Comparison of ENCODE assay signal across 8 cellular contexts in genomic region chr2:96556441-96557330, GRCh38. TPM values are rescaled to one million over a fixed set of nuclear protein-coding genes. Genes with fewer than 3 reads are reported as not detected.
DNase-seq lines count a peak whose midpoint lies in the region; ATAC-seq and TF ChIP-seq lines count a peak whose summit lies in the region.
"Had no signal": no experiment of that assay in that cellular context is flagged by ENCODE, and none has a peak within 500 bp of the region (broad histone marks: within the 10 kb centered on the region; RNA-seq: fewer than 3 reads in every experiment).

No MANE protein-coding gene starts in this region.

- DNase-seq in HT-29 (ENCODE audit: low spot score): peak; percentile 89
- DNase-seq in fibroblast of lung (ENCODE audit: low read depth in 2 of 2): peak; percentile 57 to 94
- DNase-seq in stimulated activated effector memory CD8-positive, alpha-beta T cell treated with anti-CD3 and anti-CD28 coated beads, Interleukin-12 subunit alpha, Interleukin-12 subunit beta, amount 100 ng/mL, for 72 hours (ENCODE audit: low spot score in 2 of 2): peak in 1 of 2 donors; percentile 83
- DNase-seq in inferior parietal cortex (ENCODE audit: extremely low spot score): no peak
- DNase-seq in vagina (ENCODE audit: extremely low spot score in 2 of 2): no peak
- no peak for DNase-seq in neural progenitor cell (ENCODE audit: low spot score)

- TF ChIP-seq POLR2A in vagina (IDR thresholded peaks at IDR 0.05): no peak

- no peak overlapping the region for H2AFZ ChIP-seq in fibroblast of lung (ENCODE audit: low read length)
- H2AFZ ChIP-seq in neural progenitor cell (replicated peaks): no peak overlapping the region

- intact Hi-C loops in vagina (cut with DNase I): no loop called here

- H3K9me3 ChIP-seq in fibroblast of lung (ENCODE audit: control insufficient read depth, insufficient read depth, low read depth, low read length): no peaks in the 10 kb centered on the region
- no peaks in the 10 kb centered on the region for H3K9me3 ChIP-seq in vagina
- H3K9me3 ChIP-seq in neural progenitor cell (ENCODE audit: low read depth): no peaks in the 10 kb centered on the region

- H3K4me1 ChIP-seq in fibroblast of lung (ENCODE audit: control insufficient read depth, extremely low read depth, insufficient read depth, low read length): peaks cover 2% of the 10 kb centered on the region
- H3K4me1 ChIP-seq in vagina: peaks cover 11% of the 10 kb centered on the region
- H3K4me1 ChIP-seq in neural progenitor cell: no peaks in the 10 kb centered on the region

- peaks cover 53% of the 10 kb centered on the region for H3K4me1 Mint-ChIP-seq in stimulated activated effector memory CD8-positive, alpha-beta T cell treated with anti-CD3 and anti-CD28 coated beads, Interleukin-12 subunit alpha, Interleukin-12 subunit beta, amount 100 ng/mL, for 72 hours
- H3K4me1 Mint-ChIP-seq in neural progenitor cell: no peaks in the 10 kb centered on the region

- H3K9me3 Mint-ChIP-seq in stimulated activated effector memory CD8-positive, alpha-beta T cell treated with anti-CD3 and anti-CD28 coated beads, Interleukin-12 subunit alpha, Interleukin-12 subunit beta, amount 100 ng/mL, for 72 hours: peaks cover 6% of the 10 kb centered on the region
- H3K9me3 Mint-ChIP-seq in neural progenitor cell: no peaks in the 10 kb centered on the region

- H3K4me2 ChIP-seq in fibroblast of lung (ENCODE audit: extremely low read depth, insufficient read depth, low read length) (no peak overlapping the region), neural progenitor cell (no peak overlapping the region)

- H3K4me3 ChIP-seq in fibroblast of lung (replicated peaks in 1 of 4; ENCODE audit: control extremely low read depth in 1 of 4, insufficient read depth in 1 of 4, low read depth in 3 of 4, low read length in 4 of 4) (no peak overlapping the region), vagina (no peak overlapping the region), neural progenitor cell (no peak overlapping the region)
- H3K4me3 ChIP-seq: cardiac muscle cell had no signal

- H4K20me1 ChIP-seq in fibroblast of lung (ENCODE audit: control insufficient read depth, extremely low read depth, insufficient read depth, low read length): no peaks in the 10 kb centered on the region
- no peaks in the 10 kb centered on the region for H4K20me1 ChIP-seq in neural progenitor cell (ENCODE audit: low read depth)

- H3K9ac ChIP-seq in fibroblast of lung (ENCODE audit: insufficient read depth, low read length) (no peak overlapping the region), neural progenitor cell (no peak overlapping the region)

- no peaks in the 10 kb centered on the region for H3K79me2 ChIP-seq in fibroblast of lung (ENCODE audit: control insufficient read depth, insufficient read depth, low read length)
- H3K79me2 ChIP-seq in neural progenitor cell (ENCODE audit: low read depth): no peaks in the 10 kb centered on the region

- peak overlapping the region; percentile 90 for H3K27ac Mint-ChIP-seq in stimulated activated effector memory CD8-positive, alpha-beta T cell treated with anti-CD3 and anti-CD28 coated beads, Interleukin-12 subunit alpha, Interleukin-12 subunit beta, amount 100 ng/mL, for 72 hours
- no peak overlapping the region for H3K27ac Mint-ChIP-seq in neural progenitor cell

- TF ChIP-seq CTCF in fibroblast of lung (conservative IDR thresholded peaks at IDR 0.05 in 1 of 2, IDR thresholded peaks at IDR 0.05 in 1 of 2; ENCODE audit: low read depth in 1 of 2, low read length in 2 of 2) (no peak), vagina (IDR thresholded peaks at IDR 0.05) (no peak), neural progenitor cell (IDR thresholded peaks at IDR 0.05) (no peak)

- peak; percentile 92 to 93 for ATAC-seq in activated CD4-positive, CD25-positive, alpha-beta regulatory T cell treated with anti-CD3 and anti-CD28 coated beads, Interleukin-2, amount 50 U/mL, for 24 hours
- ATAC-seq in stimulated activated effector memory CD8-positive, alpha-beta T cell treated with anti-CD3 and anti-CD28 coated beads, Interleukin-12 subunit alpha, Interleukin-12 subunit beta, amount 100 ng/mL, for 72 hours: peak; percentile 86

- peaks cover 9% of the 10 kb centered on the region for H3K27me3 Mint-ChIP-seq in neural progenitor cell (ENCODE audit: insufficient read depth, low read depth)

- peaks cover 55% of the 10 kb centered on the region for H3K36me3 Mint-ChIP-seq in stimulated activated effector memory CD8-positive, alpha-beta T cell treated with anti-CD3 and anti-CD28 coated beads, Interleukin-12 subunit alpha, Interleukin-12 subunit beta, amount 100 ng/mL, for 72 hours
- peaks cover 3% of the 10 kb centered on the region for H3K36me3 Mint-ChIP-seq in neural progenitor cell

- no peaks in the 10 kb centered on the region for H3K36me3 ChIP-seq in fibroblast of lung (ENCODE audit: control insufficient read depth, insufficient read depth, low read length)
- peaks cover 0 to 5% of the 10 kb centered on the region in 2 donors for H3K36me3 ChIP-seq in vagina
- no peaks in the 10 kb centered on the region for H3K36me3 ChIP-seq in neural progenitor cell
- H3K36me3 ChIP-seq: cardiac muscle cell had no signal

- H3K27me3 ChIP-seq in fibroblast of lung (ENCODE audit: control insufficient read depth, insufficient read depth, low read length) (no peaks in the 10 kb centered on the region), vagina (no peaks in the 10 kb centered on the region), neural progenitor cell (no peaks in the 10 kb centered on the region)
- H3K27me3 ChIP-seq: cardiac muscle cell had no signal

- H3F3A ChIP-seq in neural progenitor cell (ENCODE audit: low read depth): no peaks in the 10 kb centered on the region

- H3K27ac ChIP-seq in fibroblast of lung (ENCODE audit: insufficient read depth, low read length) (no peak overlapping the region), vagina (no peak overlapping the region), neural progenitor cell (no peak overlapping the region)
- H3K27ac ChIP-seq: cardiac muscle cell had no signal

- peak overlapping the region; percentile 9 for H3K4me3 Mint-ChIP-seq in stimulated activated effector memory CD8-positive, alpha-beta T cell treated with anti-CD3 and anti-CD28 coated beads, Interleukin-12 subunit alpha, Interleukin-12 subunit beta, amount 100 ng/mL, for 72 hours
- no peak overlapping the region for H3K4me3 Mint-ChIP-seq in neural progenitor cell

RNA-seq across cellular contexts. Expression of gene ARID5A, which starts 20.1 kb away (rescaled TPM):
- 2.5 and 3.2 TPM in 2 replicates for total RNA-seq in HT-29 (2014; rRNA removed; shearing (Covaris generic))
- total RNA-seq in fibroblast of lung (7.2 and 9.7 TPM in 2 replicates), vagina (34.1 TPM), neural progenitor cell (ENCODE audit: low replicate concordance) (0.75 and 2.4 TPM in 2 replicates)
- polyA plus RNA-seq in fibroblast of lung: 4.1 and 5.2 TPM in 2 replicates
- polyA plus RNA-seq in fibroblast of lung (2012): 12.1 TPM in 2 replicates
- polyA minus RNA-seq in fibroblast of lung (ENCODE audit: low replicate concordance): 5.3 and 9.2 TPM in 2 replicates

RNA-seq across cellular contexts. Expression of gene NEURL3, which starts 51.5 kb away (rescaled TPM):
- 3.8 and 4.3 TPM in 2 replicates for total RNA-seq in HT-29 (2014; rRNA removed; shearing (Covaris generic))
- not detected in 2 replicates for total RNA-seq in fibroblast of lung
- not detected in 2 replicates for polyA plus RNA-seq in fibroblast of lung
- not detected in 2 replicates for polyA plus RNA-seq in fibroblast of lung (2012)
- polyA minus RNA-seq in fibroblast of lung (ENCODE audit: low replicate concordance): not detected in 2 replicates
- total RNA-seq in vagina: 2.5 TPM
- 0.12 TPM in 1 of 2 replicates, not detected in the other for total RNA-seq in neural progenitor cell (ENCODE audit: low replicate concordance)
- total RNA-seq: cardiac muscle cell had no signal
- polyA plus RNA-seq: cardiac muscle cell had no signal

Comparison
In these comparisons a context has a peak if more than half of its experiments do, and no peak if none do; other contexts are left out.
1. DNase-seq: peak in HT-29 (single experiment) and fibroblast of lung (2 of 2); none in inferior parietal cortex (single experiment), vagina (0 of 2) and neural progenitor cell (single experiment).